In genomic region chr7:43152696-43153095, GRCh38 we compare ENCODE assay signal across 8 cellular contexts. TPM values are rescaled to one million over a fixed set of nuclear protein-coding genes. Genes with fewer than 3 reads are reported as not detected.
"Had no signal": no experiment of that assay in that cellular context is flagged by ENCODE, and none has a peak within 500 bp of the region (broad histone marks: within the 10 kb centered on the region; RNA-seq: fewer than 3 reads in every experiment).

No MANE protein-coding gene starts in this region.

- ATAC-seq: K562 had no signal

- H3K4me3 ChIP-seq: GM23248, K562 had no signal

- H3K9ac ChIP-seq: GM23248 had no signal

- DNase-seq: GM23248, GOT3, H7, HCEC 1CT, IMR-90, KG1 had no signal

- H3K27ac ChIP-seq: GM23248 had no signal

- H2AFZ ChIP-seq: GM23248 had no signal

RNA-seq across cellular contexts. Expression of gene HECW1, which starts 40.2 kb away (rescaled TPM):
- total RNA-seq: HT-29 had no signal
